1 cellular context compared by ENCODE assay signal in the genomic region with DNA sequence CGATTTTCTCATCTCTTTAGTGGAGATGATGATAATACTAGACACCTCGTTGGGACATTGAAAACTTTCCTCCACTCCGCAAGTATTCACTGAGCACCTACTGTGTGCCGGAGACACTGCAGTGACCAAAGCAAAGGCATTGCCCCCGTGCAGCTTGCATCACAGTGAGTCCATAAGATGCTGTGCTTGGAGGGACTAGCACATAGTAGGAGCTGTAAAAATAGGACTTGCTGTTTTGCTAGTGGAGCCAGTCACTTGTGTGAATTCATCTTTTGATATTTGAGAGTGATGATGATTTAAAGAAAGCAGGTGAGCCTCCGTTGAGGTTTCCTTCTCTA.
TF ChIP-seq lines count a peak whose summit lies in the region.

No MANE protein-coding gene starts in this region.

TF ChIP-seq in HepG2, 621 proteins besides CTCF, POLR2A, EP300 and RAD21:
- TF ChIP-seq, protein P1, sequence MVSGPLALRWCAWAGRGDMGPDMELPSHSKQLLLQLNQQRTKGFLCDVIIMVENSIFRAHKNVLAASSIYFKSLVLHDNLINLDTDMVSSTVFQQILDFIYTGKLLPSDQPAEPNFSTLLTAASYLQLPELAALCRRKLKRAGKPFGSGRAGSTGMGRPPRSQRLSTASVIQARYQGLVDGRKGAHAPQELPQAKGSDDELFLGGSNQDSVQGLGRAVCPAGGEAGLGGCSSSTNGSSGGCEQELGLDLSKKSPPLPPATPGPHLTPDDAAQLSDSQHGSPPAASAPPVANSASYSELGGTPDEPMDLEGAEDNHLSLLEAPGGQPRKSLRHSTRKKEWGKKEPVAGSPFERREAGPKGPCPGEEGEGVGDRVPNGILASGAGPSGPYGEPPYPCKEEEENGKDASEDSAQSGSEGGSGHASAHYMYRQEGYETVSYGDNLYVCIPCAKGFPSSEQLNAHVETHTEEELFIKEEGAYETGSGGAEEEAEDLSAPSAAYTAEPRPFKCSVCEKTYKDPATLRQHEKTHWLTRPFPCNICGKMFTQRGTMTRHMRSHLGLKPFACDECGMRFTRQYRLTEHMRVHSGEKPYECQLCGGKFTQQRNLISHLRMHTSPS (CRISPR knock-in tag; IDR thresholded peaks at IDR 0.05; ENCODE audit: low read depth): no peak
- TF ChIP-seq, protein P2, sequence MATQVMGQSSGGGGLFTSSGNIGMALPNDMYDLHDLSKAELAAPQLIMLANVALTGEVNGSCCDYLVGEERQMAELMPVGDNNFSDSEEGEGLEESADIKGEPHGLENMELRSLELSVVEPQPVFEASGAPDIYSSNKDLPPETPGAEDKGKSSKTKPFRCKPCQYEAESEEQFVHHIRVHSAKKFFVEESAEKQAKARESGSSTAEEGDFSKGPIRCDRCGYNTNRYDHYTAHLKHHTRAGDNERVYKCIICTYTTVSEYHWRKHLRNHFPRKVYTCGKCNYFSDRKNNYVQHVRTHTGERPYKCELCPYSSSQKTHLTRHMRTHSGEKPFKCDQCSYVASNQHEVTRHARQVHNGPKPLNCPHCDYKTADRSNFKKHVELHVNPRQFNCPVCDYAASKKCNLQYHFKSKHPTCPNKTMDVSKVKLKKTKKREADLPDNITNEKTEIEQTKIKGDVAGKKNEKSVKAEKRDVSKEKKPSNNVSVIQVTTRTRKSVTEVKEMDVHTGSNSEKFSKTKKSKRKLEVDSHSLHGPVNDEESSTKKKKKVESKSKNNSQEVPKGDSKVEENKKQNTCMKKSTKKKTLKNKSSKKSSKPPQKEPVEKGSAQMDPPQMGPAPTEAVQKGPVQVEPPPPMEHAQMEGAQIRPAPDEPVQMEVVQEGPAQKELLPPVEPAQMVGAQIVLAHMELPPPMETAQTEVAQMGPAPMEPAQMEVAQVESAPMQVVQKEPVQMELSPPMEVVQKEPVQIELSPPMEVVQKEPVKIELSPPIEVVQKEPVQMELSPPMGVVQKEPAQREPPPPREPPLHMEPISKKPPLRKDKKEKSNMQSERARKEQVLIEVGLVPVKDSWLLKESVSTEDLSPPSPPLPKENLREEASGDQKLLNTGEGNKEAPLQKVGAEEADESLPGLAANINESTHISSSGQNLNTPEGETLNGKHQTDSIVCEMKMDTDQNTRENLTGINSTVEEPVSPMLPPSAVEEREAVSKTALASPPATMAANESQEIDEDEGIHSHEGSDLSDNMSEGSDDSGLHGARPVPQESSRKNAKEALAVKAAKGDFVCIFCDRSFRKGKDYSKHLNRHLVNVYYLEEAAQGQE (IDR thresholded peaks at IDR 0.05; ENCODE audit: borderline replicate concordance in 1 of 2, low read depth in 1 of 2, low read length in 2 of 2): no peak
- TF ChIP-seq EED (CRISPR knock-in tag; IDR thresholded peaks at IDR 0.05) (no peak), ZNF367 (CRISPR knock-in tag; IDR thresholded peaks at IDR 0.05; ENCODE audit: borderline replicate concordance) (no peak), ZNF772 (CRISPR knock-in tag; IDR thresholded peaks at IDR 0.05) (no peak), MIER3 (CRISPR knock-in tag; IDR thresholded peaks at IDR 0.05; ENCODE audit: borderline replicate concordance) (no peak), ZKSCAN1 (IDR thresholded peaks at IDR 0.05; ENCODE audit: low read length) (peak; percentile 85)
- TF ChIP-seq, protein P3, sequence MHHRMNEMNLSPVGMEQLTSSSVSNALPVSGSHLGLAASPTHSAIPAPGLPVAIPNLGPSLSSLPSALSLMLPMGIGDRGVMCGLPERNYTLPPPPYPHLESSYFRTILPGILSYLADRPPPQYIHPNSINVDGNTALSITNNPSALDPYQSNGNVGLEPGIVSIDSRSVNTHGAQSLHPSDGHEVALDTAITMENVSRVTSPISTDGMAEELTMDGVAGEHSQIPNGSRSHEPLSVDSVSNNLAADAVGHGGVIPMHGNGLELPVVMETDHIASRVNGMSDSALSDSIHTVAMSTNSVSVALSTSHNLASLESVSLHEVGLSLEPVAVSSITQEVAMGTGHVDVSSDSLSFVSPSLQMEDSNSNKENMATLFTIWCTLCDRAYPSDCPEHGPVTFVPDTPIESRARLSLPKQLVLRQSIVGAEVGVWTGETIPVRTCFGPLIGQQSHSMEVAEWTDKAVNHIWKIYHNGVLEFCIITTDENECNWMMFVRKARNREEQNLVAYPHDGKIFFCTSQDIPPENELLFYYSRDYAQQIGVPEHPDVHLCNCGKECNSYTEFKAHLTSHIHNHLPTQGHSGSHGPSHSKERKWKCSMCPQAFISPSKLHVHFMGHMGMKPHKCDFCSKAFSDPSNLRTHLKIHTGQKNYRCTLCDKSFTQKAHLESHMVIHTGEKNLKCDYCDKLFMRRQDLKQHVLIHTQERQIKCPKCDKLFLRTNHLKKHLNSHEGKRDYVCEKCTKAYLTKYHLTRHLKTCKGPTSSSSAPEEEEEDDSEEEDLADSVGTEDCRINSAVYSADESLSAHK (CRISPR knock-in tag; IDR thresholded peaks at IDR 0.05; ENCODE audit: borderline replicate concordance): no peak
